ENCODE assay signal across 9 cellular contexts in the genomic region with DNA sequence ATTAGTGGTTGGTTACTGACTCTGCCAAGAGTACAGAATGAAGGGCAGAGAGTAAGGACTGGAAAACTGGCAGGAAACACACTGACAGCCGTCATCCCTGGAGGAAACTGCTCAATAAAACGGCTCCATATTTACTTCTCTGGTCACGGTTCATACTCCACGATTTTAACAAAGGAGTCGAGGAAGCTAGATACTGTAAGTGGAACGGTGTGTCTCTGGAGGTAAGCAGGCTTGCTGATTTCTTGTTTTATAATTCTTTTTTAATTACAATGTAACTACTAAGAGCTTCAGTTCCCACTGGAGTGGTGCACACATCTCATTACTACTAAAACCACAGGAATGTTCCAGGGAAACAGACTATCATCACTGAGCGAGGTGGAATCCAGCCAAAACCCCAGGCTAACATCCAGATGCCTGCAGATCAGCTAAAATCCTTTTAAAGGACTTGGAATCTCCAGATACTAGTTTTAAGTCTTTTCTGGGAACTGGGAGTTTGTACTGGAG. TPM values are rescaled to one million over a fixed set of nuclear protein-coding genes. Genes with fewer than 3 reads are reported as not detected.
DNase-seq lines count a peak whose midpoint lies in the region; ATAC-seq and TF ChIP-seq lines count a peak whose summit lies in the region.
"Had no signal": no experiment of that assay in that cellular context is flagged by ENCODE, and none has a peak within 500 bp of the region (broad histone marks: within the 10 kb centered on the region; RNA-seq: fewer than 3 reads in every experiment).

No MANE protein-coding gene starts in this region.

- H3K36me3 ChIP-seq in brain microvascular endothelial cell (replicated peaks) (peaks cover 14% of the 10 kb centered on the region), thoracic aorta (peaks cover 6% of the 10 kb centered on the region)

- in situ Hi-C loops in brain microvascular endothelial cell (cut with HindIII; ENCODE audit: low pct_ligation_motif_present, low sequenced_read_pairs), result loop anchor here (10.0 kb wide), 1 partner anchor 65 kb away; a partner anchor contains a TSS

- DNase-seq in HS-5 (ENCODE audit: low read depth) (peak; percentile 90), brain microvascular endothelial cell (peak; percentile 94), kidney tubule cell (ENCODE audit: low spot score) (peak; percentile 73), thoracic aorta (ENCODE audit: low spot score) (no peak), CD1c-positive myeloid dendritic cell (ENCODE audit: extremely low spot score) (no peak), DMS114 treated with DMSO at 0.1 percent for 48 hours (lab: John Stamatoyannopoulos, UW; ENCODE audit: unreplicated experiment) (no peak)
- no peak for DNase-seq in stimulated activated CD4-positive, alpha-beta T cell treated with anti-CD3 and anti-CD28 coated beads, Interleukin-4, amount 100 ng/mL, for 24 hours
- DNase-seq: NCI-H1417 treated with DMSO at 0.1 percent for 48 hours had no signal

- H3K9me3 ChIP-seq in thoracic aorta, result no peaks in the 10 kb centered on the region

- H3K27me3 ChIP-seq in brain microvascular endothelial cell (replicated peaks) (no peaks in the 10 kb centered on the region), thoracic aorta (replicated peaks; ENCODE audit: insufficient read depth) (no peaks in the 10 kb centered on the region)

- H3K27ac ChIP-seq in brain microvascular endothelial cell, result peak overlapping the region; percentile 72
- H3K27ac ChIP-seq in thoracic aorta, result peak overlapping the region; percentile 73 to 96

- TF ChIP-seq CTCF in brain microvascular endothelial cell (IDR thresholded peaks at IDR 0.05; ENCODE audit: low read depth, low read length, missing control alignments) (no peak), thoracic aorta (IDR thresholded peaks at IDR 0.05) (no peak)

- H3K4me1 ChIP-seq in thoracic aorta (ENCODE audit: control insufficient read depth in 1 of 2, low read depth in 2 of 2), result peaks cover 17 to 60% of the 10 kb centered on the region in 2 donors

- ATAC-seq in thoracic aorta (ENCODE audit: insufficient number of reproducible peaks, low FRiP score, low read depth), result no peak
- ATAC-seq in GM19035 (IDR thresholded peaks at IDR 0.05; ENCODE audit: unreplicated experiment), result no peak

- H3K4me3 ChIP-seq in brain microvascular endothelial cell (ENCODE audit: low read depth, low read length), result peak overlapping the region; percentile 1
- H3K4me3 ChIP-seq in thoracic aorta, result peak overlapping the region; percentile 35

RNA-seq across cellular contexts. Expression of a gene that starts 17.8 kb away (rescaled TPM):
- 100 to 1,000 TPM; 385 to 608 TPM for total RNA-seq in thoracic aorta

RNA-seq across cellular contexts. Expression of a gene that starts 37.0 kb away (rescaled TPM):
- 1 to 10 TPM; 5.0 to 9.8 TPM for total RNA-seq in thoracic aorta

RNA-seq across cellular contexts. Expression of a gene that starts 50.1 kb away (rescaled TPM):
- total RNA-seq in thoracic aorta, result 10 to 100 TPM; 12.6 to 13.3 TPM

RNA-seq across cellular contexts. Expression of a gene that starts 50.2 kb away (rescaled TPM):
- total RNA-seq in thoracic aorta, result 10 to 100 TPM; 15.4 to 40.0 TPM

RNA-seq across cellular contexts. Expression of a gene that starts 55.1 kb away (rescaled TPM):
- total RNA-seq in thoracic aorta, result 10 to 100 TPM; 32.7 to 41.8 TPM

Comparison
In these comparisons a context has a peak if more than half of its experiments do, and no peak if none do; other contexts are left out.
1. DNase-seq: peak in HS-5 (single experiment), brain microvascular endothelial cell (single experiment) and kidney tubule cell (single experiment); none in thoracic aorta (single experiment), CD1c-positive myeloid dendritic cell (single experiment), DMS114 treated with DMSO at 0.1 percent for 48 hours (single experiment) and stimulated activated CD4-positive, alpha-beta T cell treated with anti-CD3 and anti-CD28 coated beads, Interleukin-4, amount 100 ng/mL, for 24 hours (single experiment).